Comparison of ENCODE assay signal across 24 cellular contexts in genomic region chr12:49692851-49693250, GRCh38.
"Had no signal": no experiment of that assay in that cellular context is flagged by ENCODE, and none has a peak within 500 bp of the region (broad histone marks: within the 10 kb centered on the region; RNA-seq: fewer than 3 reads in every experiment).

No MANE protein-coding gene starts in this region.

- H3K36me3 ChIP-seq: gastrocnemius medialis, heart right ventricle, left ventricle myocardium inferior, tibial nerve, upper lobe of right lung, vagina had no signal

- H3K4me1 ChIP-seq: psoas muscle, vagina had no signal

- DNase-seq: cortex of kidney; dorsolateral prefrontal cortex; effector CD8-positive, alpha-beta T cell; gastrocnemius medialis; heart right ventricle; kidney; left cardiac atrium; left ventricle myocardium inferior; mesenchymal stem cell; midbrain; psoas muscle; retina; stimulated activated CD4-positive, alpha-beta T cell treated with anti-CD3 and anti-CD28 coated beads, Interleukin-2, amount 100 ng/mL, for 24 hours; stimulated activated CD4-positive, alpha-beta T cell treated with anti-CD3 and anti-CD28 coated beads, Interleukin-4, amount 100 ng/mL, for 4 hours; stimulated activated naive B cell treated with anti-CD40 and anti-IgM and Interleukin-4, amounts not matched to agents 10 μg/mL and 1 μg/mL and 100 μg/mL, for 72 hours; stimulated activated naive CD8-positive, alpha-beta T cell treated with anti-CD3 and anti-CD28 coated beads, Interleukin-15, amount 100 ng/mL, for 72 hours; testis; upper lobe of right lung had no signal

- H3K4me3 Mint-ChIP-seq: natural killer cell treated with Interleukin-12 subunit alpha and Interleukin-12 subunit beta and Interleukin-15 and Interleukin-18, amount 100 ng/mL, for 72 hours; stimulated activated naive B cell treated with anti-CD40 and anti-IgM and Interleukin-4, amounts not matched to agents 10 μg/mL and 1 μg/mL and 100 μg/mL, for 72 hours; stimulated activated naive CD8-positive, alpha-beta T cell treated with anti-CD3 and anti-CD28 coated beads, Interleukin-15, amount 100 ng/mL, for 72 hours had no signal

- ATAC-seq: esophagus mucosa; gastrocnemius medialis; heart right ventricle; left cardiac atrium; natural killer cell treated with Interleukin-12 subunit alpha and Interleukin-12 subunit beta and Interleukin-15 and Interleukin-18, amount 100 ng/mL, for 72 hours; psoas muscle; sciatic nerve; stimulated activated naive B cell treated with anti-CD40 and anti-IgM and Interleukin-4, amounts not matched to agents 10 μg/mL and 1 μg/mL and 100 μg/mL, for 72 hours; stimulated activated naive CD8-positive, alpha-beta T cell treated with anti-CD3 and anti-CD28 coated beads, Interleukin-15, amount 100 ng/mL, for 72 hours; upper lobe of right lung had no signal

- H3K9me3 ChIP-seq: gastrocnemius medialis, heart right ventricle, left ventricle myocardium inferior, psoas muscle, testis, tibial nerve, upper lobe of right lung, vagina had no signal

- H3K27ac ChIP-seq: dorsolateral prefrontal cortex, gastrocnemius medialis, heart right ventricle, left ventricle myocardium inferior, psoas muscle, testis, tibial nerve, upper lobe of right lung, vagina had no signal

- H3K36me3 Mint-ChIP-seq: natural killer cell treated with Interleukin-12 subunit alpha and Interleukin-12 subunit beta and Interleukin-15 and Interleukin-18, amount 100 ng/mL, for 72 hours had no signal

- H3K27me3 ChIP-seq: dorsolateral prefrontal cortex, gastrocnemius medialis, heart right ventricle, testis, tibial nerve, upper lobe of right lung, vagina had no signal

- H3K4me3 ChIP-seq: dorsolateral prefrontal cortex, gastrocnemius medialis, heart right ventricle, left ventricle myocardium inferior, lung, psoas muscle, testis, tibial nerve, upper lobe of right lung, vagina had no signal

- H3K9me3 Mint-ChIP-seq: natural killer cell treated with Interleukin-12 subunit alpha and Interleukin-12 subunit beta and Interleukin-15 and Interleukin-18, amount 100 ng/mL, for 72 hours; stimulated activated naive B cell treated with anti-CD40 and anti-IgM and Interleukin-4, amounts not matched to agents 10 μg/mL and 1 μg/mL and 100 μg/mL, for 72 hours; stimulated activated naive CD8-positive, alpha-beta T cell treated with anti-CD3 and anti-CD28 coated beads, Interleukin-15, amount 100 ng/mL, for 72 hours had no signal

- H3K27ac Mint-ChIP-seq: natural killer cell treated with Interleukin-12 subunit alpha and Interleukin-12 subunit beta and Interleukin-15 and Interleukin-18, amount 100 ng/mL, for 72 hours; stimulated activated naive B cell treated with anti-CD40 and anti-IgM and Interleukin-4, amounts not matched to agents 10 μg/mL and 1 μg/mL and 100 μg/mL, for 72 hours had no signal

- H3K27me3 Mint-ChIP-seq: natural killer cell treated with Interleukin-12 subunit alpha and Interleukin-12 subunit beta and Interleukin-15 and Interleukin-18, amount 100 ng/mL, for 72 hours; stimulated activated naive B cell treated with anti-CD40 and anti-IgM and Interleukin-4, amounts not matched to agents 10 μg/mL and 1 μg/mL and 100 μg/mL, for 72 hours; stimulated activated naive CD8-positive, alpha-beta T cell treated with anti-CD3 and anti-CD28 coated beads, Interleukin-15, amount 100 ng/mL, for 72 hours had no signal
